Comparison of ENCODE assay signal across 11 cellular contexts in genomic region chr2:233082934-233083755, GRCh38. TPM values are rescaled to one million over a fixed set of nuclear protein-coding genes. Genes with fewer than 3 reads are reported as not detected.
DNase-seq lines count a peak whose midpoint lies in the region; ATAC-seq and TF ChIP-seq lines count a peak whose summit lies in the region.
"Had no signal": no experiment of that assay in that cellular context is flagged by ENCODE, and none has a peak within 500 bp of the region (broad histone marks: within the 10 kb centered on the region; RNA-seq: fewer than 3 reads in every experiment).

No MANE protein-coding gene starts in this region.

- H3K27me3 ChIP-seq in colonic mucosa (no peaks in the 10 kb centered on the region), foreskin keratinocyte (peaks cover 8% of the 10 kb centered on the region)

- H3K36me3 ChIP-seq in colonic mucosa, result no peaks in the 10 kb centered on the region

- H3K9ac ChIP-seq in colonic mucosa (ENCODE audit: low read depth in 2 of 2, low read length in 2 of 2), result peak overlapping the region; percentile 3 to 54

- H3K27me3 Mint-ChIP-seq in nephron (ENCODE audit: low read depth) (peaks cover 3% of the 10 kb centered on the region), HFFc6 (ENCODE audit: insufficient read depth) (peaks cover 34% of the 10 kb centered on the region)

- peaks cover 29% of the 10 kb centered on the region for H3K4me1 Mint-ChIP-seq in nephron
- H3K4me1 Mint-ChIP-seq in HFFc6 (ENCODE audit: low read depth), result peaks cover 6% of the 10 kb centered on the region

- H3K36me3 Mint-ChIP-seq in nephron (ENCODE audit: low read depth) (no peaks in the 10 kb centered on the region), HFFc6 (ENCODE audit: low read depth) (no peaks in the 10 kb centered on the region)

- H3K4me1 ChIP-seq in colonic mucosa (no peaks in the 10 kb centered on the region), foreskin keratinocyte (no peaks in the 10 kb centered on the region)

- H3K27ac ChIP-seq in colonic mucosa (peak overlapping the region; percentile 54), foreskin keratinocyte (no peak overlapping the region)

- no peak for TF ChIP-seq CTCF in colonic mucosa (IDR thresholded peaks at IDR 0.05)
- TF ChIP-seq CTCF in nephron (IDR thresholded peaks at IDR 0.05; ENCODE audit: unreplicated experiment in 3 of 3), result no peak
- no peak for TF ChIP-seq CTCF in HFFc6 (IDR thresholded peaks at IDR 0.05)
- TF ChIP-seq CTCF in foreskin keratinocyte (conservative IDR thresholded peaks at IDR 0.05), result no peak

- H3K9me3 ChIP-seq in colonic mucosa, result no peaks in the 10 kb centered on the region

- intact Hi-C loops in colonic mucosa (cut with DNase I), result no loop called here

- DNase-seq in GF-D8 (lab: John Stamatoyannopoulos, UW) (peak; percentile 17), MV-4-11 (lab: John Stamatoyannopoulos, UW) (peak; percentile 86), colonic mucosa (no peak), globus pallidus (ENCODE audit: low spot score) (no peak), HFFc6 (no peak), foreskin keratinocyte (no peak)
- DNase-seq: NCI-H187 treated with DMSO at 0.1 percent for 48 hours, nucleus accumbens had no signal

- ATAC-seq in GM21717 (IDR thresholded peaks at IDR 0.05; ENCODE audit: unreplicated experiment) (no peak), foreskin keratinocyte (no peak)

- H3K27ac Mint-ChIP-seq in nephron, result peak overlapping the region in 2 of 3 experiments; percentile 25 to 53
- H3K27ac Mint-ChIP-seq in HFFc6, result no peak overlapping the region

- no peak overlapping the region for H3K4me3 ChIP-seq in colonic mucosa

- H3K9me3 Mint-ChIP-seq in nephron, result no peaks in the 10 kb centered on the region
- H3K9me3 Mint-ChIP-seq in HFFc6, result no peaks in the 10 kb centered on the region

- no peak overlapping the region for H3K4me3 Mint-ChIP-seq in nephron
- H3K4me3 Mint-ChIP-seq in HFFc6, result no peak overlapping the region

RNA-seq across cellular contexts. Expression of gene INPP5D, which starts 23.0 kb away (rescaled TPM):
- total RNA-seq in colonic mucosa (1 to 10 TPM; 6.5 to 7.1 TPM), foreskin keratinocyte (21.8 and 25.5 TPM in 2 replicates)
- under 1 TPM in 5 of 6 experiments, not detected in 1; 0.19 to 0.66 (median 0.43) TPM for total RNA-seq in HFFc6 (2021; fragmentation: NEBNext Ultra II Directional; extraction: Animal tissue kit (Norgen Biotek cat#: 25700))
- polyA plus RNA-seq in foreskin keratinocyte, result 14.5 and 15.2 TPM in 2 replicates

RNA-seq across cellular contexts. Expression of gene NEU2, which starts 50.7 kb away (rescaled TPM):
- total RNA-seq in colonic mucosa (not detected), foreskin keratinocyte (not detected in 2 replicates)
- not detected for total RNA-seq in HFFc6 (2021; fragmentation: NEBNext Ultra II Directional; extraction: Animal tissue kit (Norgen Biotek cat#: 25700))
- polyA plus RNA-seq in foreskin keratinocyte, result not detected in 2 replicates
- total RNA-seq: epithelial cell of proximal tubule had no signal

Comparison
In these comparisons a context has a peak if more than half of its experiments do, and no peak if none do; other contexts are left out.
1. DNase-seq: peak in GF-D8 (single experiment) and MV-4-11 (single experiment); none in colonic mucosa (single experiment), globus pallidus (single experiment), HFFc6 (single experiment) and foreskin keratinocyte (0 of 2).
2. RNA of gene INPP5D, which starts 23.0 kb away (total RNA-seq): 21.8 to 25.5 TPM in foreskin keratinocyte and 6.5 to 7.1 TPM in colonic mucosa; 0.19 to 0.66 TPM in HFFc6; every median in the first group is over 4 times any median in the second.